Comparison of ENCODE assay signal across 1 cellular context in genomic region chr2:108988076-108988795, GRCh38.
TF ChIP-seq lines count a peak whose summit lies in the region.

No MANE protein-coding gene starts in this region.

TF ChIP-seq in A549, 52 proteins besides CTCF, POLR2A, EP300 and RAD21 (continued from another document):
- TF ChIP-seq PHF8 (IDR thresholded peaks at IDR 0.05; ENCODE audit: borderline replicate concordance, low read depth) (no peak), CBX2 (IDR thresholded peaks at IDR 0.05; ENCODE audit: borderline replicate concordance, low read depth) (no peak)
